Comparison of ENCODE assay signal across 24 cellular contexts in genomic region chr21:38196033-38196432, GRCh38.
"Had no signal": no experiment of that assay in that cellular context is flagged by ENCODE, and none has a peak within 500 bp of the region (broad histone marks: within the 10 kb centered on the region; RNA-seq: fewer than 3 reads in every experiment).

No MANE protein-coding gene starts in this region.

- H3K27ac ChIP-seq: brain microvascular endothelial cell, esophagus squamous epithelium, hepatocyte, tibial nerve, vagina, VCaP had no signal

- H3K4me3 ChIP-seq: esophagus squamous epithelium, hepatocyte, tibial nerve, vagina had no signal

- ATAC-seq: left colon had no signal

- H3K27me3 ChIP-seq: brain microvascular endothelial cell, esophagus squamous epithelium, hepatocyte, tibial nerve, vagina had no signal

- H3K4me1 ChIP-seq: esophagus squamous epithelium, tibial nerve, vagina had no signal

- H3K4me1 Mint-ChIP-seq: nephron progenitor cell had no signal

- H3K9me3 ChIP-seq: esophagus squamous epithelium had no signal

- H3K9me3 Mint-ChIP-seq: T-helper 2 cell treated with Interferon-gamma antibody and Interleukin-4, amounts not matched to agents 5 μg/mL and 100 μg/mL, for 36 hours had no signal

- H3K4me3 Mint-ChIP-seq: nephron progenitor cell; stimulated activated naive CD8-positive, alpha-beta T cell treated with anti-CD3 and anti-CD28 coated beads, Interleukin-15, Interleukin-2, amounts not matched to agents 100 ng/mL and 50 ng/mL, for 24 hours; T-helper 2 cell treated with Interferon-gamma antibody and Interleukin-4, amounts not matched to agents 5 μg/mL and 100 μg/mL, for 36 hours had no signal

- DNase-seq: activated CD4-positive, alpha-beta T cell treated with anti-CD3 and anti-CD28 coated beads, Interleukin-2, amount 50 U/mL, for 1 hour; activated CD4-positive, CD25-positive, alpha-beta regulatory T cell treated with anti-CD3 and anti-CD28 coated beads, Interleukin-2, amount 50 U/mL, for 72 hours; activated CD8-positive, alpha-beta memory T cell treated with anti-CD3 and anti-CD28 coated beads for 24 hours; activated CD8-positive, alpha-beta memory T cell treated with anti-CD3 and anti-CD28 coated beads, Interleukin-2, amount 50 U/mL, for 48 hours; activated effector memory CD4-positive, alpha-beta T cell treated with Interleukin-2 at 50 U/mL for 16 hours; activated naive CD4-positive, alpha-beta T cell treated with anti-CD3 and anti-CD28 coated beads, Interleukin-2, amount 50 U/mL, for 16 hours; activated T-cell treated with anti-CD3 and anti-CD28 coated beads, Interleukin-2, amount 50 U/mL, for 48 hours; aorta; brain microvascular endothelial cell; cortex of kidney; effector CD8-positive, alpha-beta T cell; esophagus squamous epithelium; left colon; mammary epithelial cell; midbrain; nephron progenitor cell; retina; stimulated activated CD4-positive, alpha-beta T cell treated with anti-CD3 and anti-CD28 coated beads, Interleukin-2, amount 100 ng/mL, for 24 hours had no signal

- H3K27ac Mint-ChIP-seq: nephron progenitor cell; stimulated activated naive CD8-positive, alpha-beta T cell treated with anti-CD3 and anti-CD28 coated beads, Interleukin-15, Interleukin-2, amounts not matched to agents 100 ng/mL and 50 ng/mL, for 24 hours; T-helper 2 cell treated with Interferon-gamma antibody and Interleukin-4, amounts not matched to agents 5 μg/mL and 100 μg/mL, for 36 hours had no signal

- H3K36me3 ChIP-seq: brain microvascular endothelial cell, esophagus squamous epithelium, tibial nerve, vagina had no signal
